In genomic region chr14:34678306-34678705, GRCh38 we compare ENCODE assay signal across 1 cellular context.
TF ChIP-seq lines count a peak whose summit lies in the region.

No MANE protein-coding gene starts in this region.

TF ChIP-seq in HepG2, 621 proteins besides CTCF, POLR2A, EP300 and RAD21:
- TF ChIP-seq CREBL2 (CRISPR knock-in tag; IDR thresholded peaks at IDR 0.05; ENCODE audit: borderline replicate concordance) (no peak), RAD51 (IDR thresholded peaks at IDR 0.05; ENCODE audit: borderline replicate concordance) (no peak), E2F2 (CRISPR knock-in tag; IDR thresholded peaks at IDR 0.05; ENCODE audit: borderline replicate concordance) (no peak), DNMT1 (CRISPR knock-in tag; IDR thresholded peaks at IDR 0.05) (no peak), FUBP1 (CRISPR knock-in tag; IDR thresholded peaks at IDR 0.05; ENCODE audit: borderline replicate concordance) (no peak), RBM39 (IDR thresholded peaks at IDR 0.05; ENCODE audit: low read depth, low read length, poor library complexity, severe bottlenecking) (no peak), NR2F2 (IDR thresholded peaks at IDR 0.05; ENCODE audit: borderline replicate concordance, low read depth) (no peak), ZNF329 (CRISPR knock-in tag; IDR thresholded peaks at IDR 0.05; ENCODE audit: low read depth) (no peak), ZHX2 (IDR thresholded peaks at IDR 0.05; ENCODE audit: low read depth) (no peak), ZHX2 (CRISPR knock-in tag; IDR thresholded peaks at IDR 0.05; ENCODE audit: borderline replicate concordance) (no peak), SIX4 (CRISPR knock-in tag; IDR thresholded peaks at IDR 0.05) (no peak), NFE2L1 (CRISPR knock-in tag; IDR thresholded peaks at IDR 0.05; ENCODE audit: borderline replicate concordance) (no peak), CHD4 (IDR thresholded peaks at IDR 0.05; ENCODE audit: borderline replicate concordance, low read length) (no peak), ZNF547 (CRISPR knock-in tag; IDR thresholded peaks at IDR 0.05) (no peak), ASH2L (IDR thresholded peaks at IDR 0.05; ENCODE audit: insufficient read length, low read depth, low read length) (no peak), SIN3B (IDR thresholded peaks at IDR 0.05; ENCODE audit: low read length) (no peak), GPBP1L1 (CRISPR knock-in tag; IDR thresholded peaks at IDR 0.05) (no peak), ZNF564 (CRISPR knock-in tag; IDR thresholded peaks at IDR 0.05) (no peak), HES4 (CRISPR knock-in tag; IDR thresholded peaks at IDR 0.05; ENCODE audit: borderline replicate concordance) (no peak), SKI (IDR thresholded peaks at IDR 0.05; ENCODE audit: partially characterized antibody) (no peak), ZBTB26 (CRISPR knock-in tag; IDR thresholded peaks at IDR 0.05; ENCODE audit: borderline replicate concordance) (no peak)
